In the genomic region with DNA sequence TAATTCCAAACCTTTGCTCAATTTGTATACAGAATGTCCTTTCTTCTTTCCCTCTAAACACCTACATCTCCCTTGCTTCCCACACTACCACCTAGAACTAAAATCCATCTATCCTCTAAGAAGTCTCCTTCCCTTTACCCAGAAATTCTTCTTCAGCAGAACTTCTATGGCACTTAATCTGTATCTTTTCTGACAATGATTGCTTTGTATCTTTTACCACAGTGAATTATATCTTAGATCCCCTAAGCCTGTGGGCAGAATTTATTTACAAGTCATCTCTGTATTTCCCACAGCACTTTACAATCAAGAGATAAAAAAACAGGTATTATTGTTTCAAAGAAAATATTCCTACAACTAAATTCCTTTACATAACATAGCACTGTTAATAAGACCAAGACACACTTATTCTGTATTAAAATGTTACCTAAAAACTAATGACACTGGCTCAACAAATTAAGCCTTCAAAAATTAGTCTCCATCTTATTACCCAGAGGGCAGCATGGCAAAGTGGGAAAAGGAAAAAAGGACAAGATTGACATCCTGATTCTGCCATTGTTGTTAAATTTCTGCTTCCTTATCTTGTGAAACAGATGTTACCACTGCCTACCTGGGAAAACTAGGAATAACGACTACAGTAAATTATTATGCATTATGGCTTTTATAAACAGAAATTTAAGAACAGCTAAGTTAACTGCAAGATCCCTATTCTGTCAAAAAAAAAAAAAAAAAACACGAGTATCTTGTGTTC, we compare ENCODE assay signal across 1 cellular context.
TF ChIP-seq lines count a peak whose summit lies in the region.

No MANE protein-coding gene starts in this region.

TF ChIP-seq in IMR-90, 13 proteins besides CTCF, POLR2A, EP300 and RAD21:
- TF ChIP-seq BHLHE40 (IDR thresholded peaks at IDR 0.05; ENCODE audit: low read depth, low read length) (no peak), ELK1 (IDR thresholded peaks at IDR 0.05; ENCODE audit: borderline replicate concordance, low read depth, low read length) (no peak), RCOR1 (IDR thresholded peaks at IDR 0.05; ENCODE audit: insufficient replicate concordance, low read length) (no peak), NFE2L2 (IDR thresholded peaks at IDR 0.05; ENCODE audit: low read depth, low read length) (no peak), CHD1 (IDR thresholded peaks at IDR 0.05; ENCODE audit: low read depth, low read length) (no peak)
